8 cellular contexts compared by ENCODE assay signal in genomic region chr19:15101479-15102082, GRCh38. TPM values are rescaled to one million over a fixed set of nuclear protein-coding genes. Genes with fewer than 3 reads are reported as not detected.
DNase-seq lines count a peak whose midpoint lies in the region; ATAC-seq, FAIRE-seq and TF ChIP-seq lines count a peak whose summit lies in the region.

No MANE protein-coding gene starts in this region.

- H3K4me1 ChIP-seq in kidney (ENCODE audit: control insufficient read depth in 1 of 2, insufficient read depth in 1 of 2, low read depth in 1 of 2, low read length in 2 of 2) = no peaks in the 10 kb centered on the region

- H3K4me3 ChIP-seq in kidney (ENCODE audit: low read length in 2 of 2) = no peak overlapping the region

- H3K36me3 ChIP-seq in kidney (ENCODE audit: control insufficient read depth in 1 of 2, insufficient read depth in 2 of 2, low read length in 2 of 2) = no peaks in the 10 kb centered on the region

- no peak overlapping the region for H3K9ac ChIP-seq in kidney (ENCODE audit: low read length in 2 of 2)

- ATAC-seq in HG02852 (IDR thresholded peaks at IDR 0.05; ENCODE audit: unreplicated experiment) (no peak), GM18870 (IDR thresholded peaks at IDR 0.05; ENCODE audit: unreplicated experiment) (no peak)

- no peak for FAIRE-seq in kidney (lab: Jason Lieb, UNC)

- intact Hi-C loops in kidney (cut with DNase I) = no loop called here

- DNase-seq in activated CD4-positive, alpha-beta T cell treated with anti-CD3 and anti-CD28 coated beads for 24 hours (ENCODE audit: low read depth in 2 of 2) = peak; percentile 38 to 49
- no peak for DNase-seq in activated CD4-positive, alpha-beta T cell treated with anti-CD3 and anti-CD28 coated beads for 1 hour
- DNase-seq in SK-N-DZ (ENCODE audit: low spot score) = peak; percentile 18
- DNase-seq in amniotic stem cell (lab: John Stamatoyannopoulos, UW) = peak; percentile 13
- no peak for DNase-seq in kidney
- peak; percentile 14 to 23 for DNase-seq in stimulated activated CD8-positive, alpha-beta memory T cell treated with anti-CD3 and anti-CD28 coated beads, Interleukin-7, amount 100 ng/mL, for 4 hours (ENCODE audit: low read depth in 2 of 2)

- peaks cover 5 to 6% of the 10 kb centered on the region in 2 donors for H3K9me3 ChIP-seq in kidney (ENCODE audit: control insufficient read depth in 1 of 2, low read length in 2 of 2)

- TF ChIP-seq CTCF in kidney (IDR thresholded peaks at IDR 0.05; ENCODE audit: borderline replicate concordance, extremely low read depth, insufficient read depth) = peak; percentile 66

- H3K27ac ChIP-seq in kidney (ENCODE audit: low read depth in 2 of 2, low read length in 2 of 2) = no peak overlapping the region

RNA-seq across cellular contexts. Expression of gene SYDE1, which starts 5.6 kb away (rescaled TPM):
- 3.1 and 4.5 TPM in 2 replicates for polyA plus RNA-seq in SK-N-DZ (2014; cell fraction: cytosol; rRNA removed)
- 5.5 and 6.8 TPM in 2 replicates for polyA plus RNA-seq in SK-N-DZ (2014; cell fraction: nucleus; rRNA removed)
- total RNA-seq in kidney = 26.9 TPM
- 13.9 TPM for polyA plus RNA-seq in kidney (ENCODE audit: insufficient read depth, low read depth, low replicate concordance)

RNA-seq across cellular contexts. Expression of gene OR1I1, which starts 19.6 kb away (rescaled TPM):
- not detected in 2 replicates for polyA plus RNA-seq in SK-N-DZ (2014; cell fraction: cytosol; rRNA removed)
- polyA plus RNA-seq in SK-N-DZ (2014; cell fraction: nucleus; rRNA removed) = not detected in 2 replicates
- not detected for total RNA-seq in kidney
- not detected for polyA plus RNA-seq in kidney (ENCODE audit: insufficient read depth, low read depth, low replicate concordance)

RNA-seq across cellular contexts. Expression of gene CASP14, which starts 52.3 kb away (rescaled TPM):
- not detected in 2 replicates for polyA plus RNA-seq in SK-N-DZ (2014; cell fraction: cytosol; rRNA removed)
- polyA plus RNA-seq in SK-N-DZ (2014; cell fraction: nucleus; rRNA removed) = not detected in 2 replicates
- 0.16 TPM for total RNA-seq in kidney
- not detected for polyA plus RNA-seq in kidney (ENCODE audit: insufficient read depth, low read depth, low replicate concordance)

Comparison
In these comparisons a context has a peak if more than half of its experiments do, and no peak if none do; other contexts are left out.
1. DNase-seq: peak in activated CD4-positive, alpha-beta T cell treated with anti-CD3 and anti-CD28 coated beads for 24 hours (2 of 2), SK-N-DZ (single experiment), amniotic stem cell (single experiment) and stimulated activated CD8-positive, alpha-beta memory T cell treated with anti-CD3 and anti-CD28 coated beads, Interleukin-7, amount 100 ng/mL, for 4 hours (2 of 2); none in activated CD4-positive, alpha-beta T cell treated with anti-CD3 and anti-CD28 coated beads for 1 hour (single experiment) and kidney (single experiment).